Comparison of ENCODE assay signal across 2 cellular contexts in the genomic region with DNA sequence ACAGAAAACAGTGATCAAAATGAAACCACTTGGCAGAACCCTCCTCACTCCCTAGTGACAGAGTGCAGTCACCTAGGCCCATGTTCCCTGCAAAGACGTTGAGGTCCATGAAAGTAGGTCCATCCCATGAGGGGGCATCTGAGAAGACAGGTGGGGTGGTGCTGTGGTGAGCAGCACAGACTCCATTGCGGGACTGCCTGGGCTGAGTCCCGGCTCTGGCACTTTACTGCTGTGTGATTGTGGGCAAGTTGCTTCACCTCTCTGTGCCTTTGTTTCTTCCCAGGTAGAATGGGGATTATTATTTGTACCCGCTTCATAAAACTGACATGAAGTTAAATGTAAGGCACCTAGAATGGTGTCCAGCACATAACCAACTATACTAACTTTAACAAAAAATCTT.
A peak's percentile ranks its signal among the peaks of the same experiment; 100 is the strongest.
TF ChIP-seq lines count a peak whose summit lies in the region.

No MANE protein-coding gene starts in this region.

TF ChIP-seq in HepG2, 621 proteins besides CTCF, POLR2A, EP300 and RAD21:
- TF ChIP-seq FOSL1 (CRISPR knock-in tag; IDR thresholded peaks at IDR 0.05; ENCODE audit: borderline replicate concordance) (no peak), ZNF768 (CRISPR knock-in tag; IDR thresholded peaks at IDR 0.05) (peak; percentile 75; the same call in 1 of the 2 replicates)

TF ChIP-seq in K562, 482 proteins besides CTCF, POLR2A, EP300 and RAD21:
- TF ChIP-seq RBBP5 (IDR thresholded peaks at IDR 0.05; ENCODE audit: borderline replicate concordance, insufficient read depth, low read length, poor library complexity, severe bottlenecking): no peak
- TF ChIP-seq SOX6 (IDR thresholded peaks at IDR 0.05): no peak
- TF ChIP-seq RFX7 (CRISPR knock-in tag; IDR thresholded peaks at IDR 0.05): no peak
- TF ChIP-seq CBX8 (IDR thresholded peaks at IDR 0.05; ENCODE audit: borderline replicate concordance, extremely low read depth, low read depth, low read length, poor library complexity, severe bottlenecking): no peak
- no peak for TF ChIP-seq ZNF212 (CRISPR knock-in tag; IDR thresholded peaks at IDR 0.05)
- TF ChIP-seq THAP12 (CRISPR knock-in tag; IDR thresholded peaks at IDR 0.05): no peak
- peak; percentile 63 for TF ChIP-seq RBM25 (IDR thresholded peaks at IDR 0.05; ENCODE audit: low read depth, low read length, severe bottlenecking)
- TF ChIP-seq BCOR (IDR thresholded peaks at IDR 0.05): peak; percentile 57; the same call in 1 of the 2 replicates
- TF ChIP-seq ZNF695 (CRISPR knock-in tag; IDR thresholded peaks at IDR 0.05): no peak
- TF ChIP-seq TAF7 (tag; IDR thresholded peaks at IDR 0.05): no peak
- no peak for TF ChIP-seq FOXO4 (CRISPR knock-in tag; IDR thresholded peaks at IDR 0.05)
- TF ChIP-seq CHD1 (IDR thresholded peaks at IDR 0.05; ENCODE audit: low read length): no peak
- TF ChIP-seq ZFP36 (IDR thresholded peaks at IDR 0.05; ENCODE audit: low read depth, low read length, partially characterized antibody): peak; percentile 59
- no peak for TF ChIP-seq KDM2B (CRISPR knock-in tag; IDR thresholded peaks at IDR 0.05)
- no peak for TF ChIP-seq ZNF75A (CRISPR knock-in tag; IDR thresholded peaks at IDR 0.05)
- TF ChIP-seq CREB5 (CRISPR knock-in tag; IDR thresholded peaks at IDR 0.05): no peak
- no peak for TF ChIP-seq ELF2 (CRISPR knock-in tag; IDR thresholded peaks at IDR 0.05)
- TF ChIP-seq KAT2B (IDR thresholded peaks at IDR 0.05; ENCODE audit: low read depth, low read length): no peak
- no peak for TF ChIP-seq RBM17 (IDR thresholded peaks at IDR 0.05; ENCODE audit: borderline replicate concordance, low read depth, low read length)
- no peak for TF ChIP-seq MECOM (CRISPR knock-in tag; IDR thresholded peaks at IDR 0.05)
- TF ChIP-seq MED1 (CRISPR knock-in tag; IDR thresholded peaks at IDR 0.05; ENCODE audit: borderline replicate concordance): no peak
- TF ChIP-seq, protein P1, sequence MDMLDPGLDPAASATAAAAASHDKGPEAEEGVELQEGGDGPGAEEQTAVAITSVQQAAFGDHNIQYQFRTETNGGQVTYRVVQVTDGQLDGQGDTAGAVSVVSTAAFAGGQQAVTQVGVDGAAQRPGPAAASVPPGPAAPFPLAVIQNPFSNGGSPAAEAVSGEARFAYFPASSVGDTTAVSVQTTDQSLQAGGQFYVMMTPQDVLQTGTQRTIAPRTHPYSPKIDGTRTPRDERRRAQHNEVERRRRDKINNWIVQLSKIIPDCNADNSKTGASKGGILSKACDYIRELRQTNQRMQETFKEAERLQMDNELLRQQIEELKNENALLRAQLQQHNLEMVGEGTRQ (CRISPR knock-in tag; IDR thresholded peaks at IDR 0.05): no peak
- no peak for TF ChIP-seq SPI1 (IDR thresholded peaks at IDR 0.05; ENCODE audit: borderline replicate concordance, low read depth, low read length)
- no peak for TF ChIP-seq TCFL5 (CRISPR knock-in tag; conservative IDR thresholded peaks at IDR 0.05)
- TF ChIP-seq ZNF277 (CRISPR knock-in tag; IDR thresholded peaks at IDR 0.05; ENCODE audit: borderline replicate concordance): no peak
- TF ChIP-seq ZNF316 (IDR thresholded peaks at IDR 0.05): no peak
